9 cellular contexts compared by ENCODE assay signal in the genomic region with DNA sequence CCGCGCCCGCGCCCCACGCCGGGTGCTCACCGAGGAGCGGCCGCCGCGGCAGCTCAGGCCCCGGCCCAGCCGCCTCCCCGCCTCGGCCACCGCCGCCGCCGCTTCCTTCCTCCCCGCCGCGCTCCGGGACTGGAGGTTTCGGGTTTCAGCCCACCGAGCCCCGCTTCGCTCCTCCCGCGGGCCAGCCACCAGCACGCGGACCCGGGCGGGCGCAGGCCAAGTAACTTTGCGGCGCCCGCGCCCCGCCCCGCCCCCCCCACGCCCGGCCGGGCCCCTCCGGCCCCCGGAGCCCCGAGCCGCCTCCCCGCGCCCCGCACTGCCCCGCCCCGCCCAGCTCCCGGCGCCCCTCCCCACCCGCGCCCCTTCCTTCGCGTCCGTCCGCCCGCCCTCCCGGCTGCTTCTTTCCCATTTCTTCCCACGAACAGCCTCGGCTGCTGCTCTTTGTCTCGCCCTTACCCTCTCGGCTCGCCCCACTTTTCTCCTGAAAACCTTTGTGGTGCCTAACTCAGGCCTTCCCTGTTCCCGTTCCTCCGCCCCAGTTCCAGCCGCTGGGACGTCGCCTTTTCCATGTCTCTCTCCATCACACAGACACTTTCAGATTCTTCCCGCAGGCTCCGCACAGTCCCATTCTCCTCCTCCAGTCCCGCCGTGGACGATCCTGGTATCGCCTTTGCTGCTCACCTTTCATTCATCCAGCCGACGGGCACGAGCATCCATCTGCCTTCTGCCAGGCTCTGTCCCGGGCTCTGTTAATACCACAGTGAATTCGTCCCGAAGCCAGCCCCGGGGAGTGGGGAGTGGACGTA. TPM values are rescaled to one million over a fixed set of nuclear protein-coding genes. Genes with fewer than 3 reads are reported as not detected.
A peak's percentile ranks its signal among the peaks of the same experiment; 100 is the strongest.
DNase-seq lines count a peak whose midpoint lies in the region; FAIRE-seq and TF ChIP-seq lines count a peak whose summit lies in the region.
"Had no signal": no experiment of that assay in that cellular context is flagged by ENCODE, and none has a peak within 500 bp of the region (broad histone marks: within the 10 kb centered on the region; RNA-seq: fewer than 3 reads in every experiment).

Gene GPR161 (minus strand): TSS at position 222 of the 806 bp plus-strand sequence. CDS start 32,080 bp downstream, outside the sequence.

- peak; percentile 25 for DNase-seq in NCI-H2196 (lab: John Stamatoyannopoulos, UW; ENCODE audit: unreplicated experiment)
- no peak for DNase-seq in NCI-H2196 treated with DMSO at 0.1 percent for 48 hours (lab: John Stamatoyannopoulos, UW; ENCODE audit: unreplicated experiment)
- DNase-seq in NCI-H1105 (lab: John Stamatoyannopoulos, UW), result peak; percentile 28
- DNase-seq in activated CD4-positive, alpha-beta memory T cell treated with anti-CD3 and anti-CD28 coated beads for 36 hours, result peak; percentile 41
- peak; percentile 63 for DNase-seq in endothelial cell of umbilical vein (ENCODE audit: low read depth, low spot score)
- peak; percentile 55 for DNase-seq in mesenchymal stem cell
- DNase-seq in SIG-M5 treated with dmso at 0.1 percent for 504 hours (lab: John Stamatoyannopoulos, UW; ENCODE audit: unreplicated experiment), result no peak

- peaks cover 43% of the 10 kb centered on the region for H3K4me1 Mint-ChIP-seq in activated CD4-positive, alpha-beta memory T cell treated with anti-CD3 and anti-CD28 coated beads for 36 hours (ENCODE audit: low read depth)

- H4K8ac ChIP-seq in mesenchymal stem cell (ENCODE audit: low read length), result peak within 1 kb of the TSS; percentile 76

- no peaks in the 10 kb centered on the region for H4K20me1 ChIP-seq in endothelial cell of umbilical vein (replicated peaks; ENCODE audit: control insufficient read depth, extremely low read depth, insufficient read depth, low read length)

- peaks cover 2% of the 10 kb centered on the region for H3K36me3 Mint-ChIP-seq in activated CD4-positive, alpha-beta memory T cell treated with anti-CD3 and anti-CD28 coated beads for 36 hours

- no peak within 1 kb of the TSS for H4K91ac ChIP-seq in mesenchymal stem cell (ENCODE audit: low read length)

- H3K4me3 ChIP-seq in endothelial cell of umbilical vein (replicated peaks in 1 of 3; ENCODE audit: insufficient read depth in 1 of 3, low read depth in 1 of 3, low read length in 3 of 3), result peak within 1 kb of the TSS; percentile 73 to 92 (median 77)
- peak within 1 kb of the TSS; percentile 82 to 97 for H3K4me3 ChIP-seq in mesenchymal stem cell (ENCODE audit: insufficient read depth in 1 of 2, low read depth in 1 of 2, low read length in 2 of 2)
- peak within 1 kb of the TSS; percentile 72 to 84 (median 76) for H3K4me3 ChIP-seq in subcutaneous abdominal adipose tissue (ENCODE audit: low read depth in 1 of 5, low read length in 5 of 5)

- peak within 1 kb of the TSS; percentile 75 for H3K4me3 Mint-ChIP-seq in activated CD4-positive, alpha-beta memory T cell treated with anti-CD3 and anti-CD28 coated beads for 36 hours

- H3K9me3 ChIP-seq in endothelial cell of umbilical vein (replicated peaks; ENCODE audit: control insufficient read depth, insufficient read depth, low read length), result no peaks in the 10 kb centered on the region
- no peaks in the 10 kb centered on the region for H3K9me3 ChIP-seq in mesenchymal stem cell (ENCODE audit: control insufficient read depth, low read length)
- H3K9me3 ChIP-seq in subcutaneous abdominal adipose tissue (ENCODE audit: control insufficient read depth in 5 of 5, low read length in 5 of 5), result no peaks in the 10 kb centered on the region

- no peaks in the 10 kb centered on the region for H3K9me1 ChIP-seq in endothelial cell of umbilical vein (replicated peaks; ENCODE audit: control insufficient read depth, extremely low read depth, insufficient read depth, low read length)

- H3K14ac ChIP-seq in mesenchymal stem cell (ENCODE audit: low read length in 2 of 2), result peak within 1 kb of the TSS in 1 of 2 experiments; percentile 69

- H3K4ac ChIP-seq in mesenchymal stem cell (ENCODE audit: low read depth in 1 of 2, low read length in 2 of 2), result peak within 1 kb of the TSS in 1 of 2 experiments; percentile 55

- peak within 1 kb of the TSS in 1 of 2 experiments; percentile 65 for H3K23ac ChIP-seq in mesenchymal stem cell (ENCODE audit: low read length in 2 of 2)

- no peaks in the 10 kb centered on the region for H3K79me1 ChIP-seq in mesenchymal stem cell (replicated peaks; ENCODE audit: low read length, poor library complexity, severe bottlenecking)

- no peaks in the 10 kb centered on the region for H3K9me3 Mint-ChIP-seq in activated CD4-positive, alpha-beta memory T cell treated with anti-CD3 and anti-CD28 coated beads for 36 hours

- peak within 1 kb of the TSS; percentile 66 to 70 for H3K18ac ChIP-seq in mesenchymal stem cell (ENCODE audit: low read depth in 1 of 2, low read length in 2 of 2)

- CTCF ChIA-PET in activated CD4-positive, alpha-beta memory T cell treated with anti-CD3 and anti-CD28 coated beads for 36 hours (lab: Charles Lee), result interaction anchor here (1.1 kb wide), 1 partner anchor 8 kb away, joined by 4 read pairs; no protein-coding TSS in a partner anchor
- CTCF ChIA-PET in endothelial cell of umbilical vein (lab: Charles Lee), result interaction anchor here (1.0 to 1.7 kb wide), 6 partner anchors 9 to 55 kb away, joined by 3 to 7 read pairs (median 4); no protein-coding TSS in a partner anchor

- H2BK15ac ChIP-seq in mesenchymal stem cell (ENCODE audit: low read depth, poor library complexity, severe bottlenecking), result peak within 1 kb of the TSS; percentile 74

- TF ChIP-seq POLR2A in endothelial cell of umbilical vein (IDR thresholded peaks at IDR 0.05; ENCODE audit: low read depth, low read length), result peak; percentile 69

- POLR2A ChIA-PET in activated CD4-positive, alpha-beta memory T cell treated with anti-CD3 and anti-CD28 coated beads for 36 hours (lab: Charles Lee), result no interaction called here
- POLR2A ChIA-PET in endothelial cell of umbilical vein (lab: Charles Lee), result no interaction called here

- no peak within 1 kb of the TSS for H2BK5ac ChIP-seq in mesenchymal stem cell (ENCODE audit: low read depth, low read length, poor library complexity, severe bottlenecking)

- H3K4me1 ChIP-seq in endothelial cell of umbilical vein (ENCODE audit: control insufficient read depth, extremely low read depth, insufficient read depth, low read length), result peaks cover 19% of the 10 kb centered on the region
- peaks cover 7% of the 10 kb centered on the region for H3K4me1 ChIP-seq in mesenchymal stem cell (ENCODE audit: control insufficient read depth, insufficient read depth, low read depth, low read length)
- H3K4me1 ChIP-seq in subcutaneous abdominal adipose tissue (ENCODE audit: control insufficient read depth in 5 of 5, insufficient read depth in 5 of 5, low read length in 5 of 5), result peaks cover 0 to 27% (median 20%) of the 10 kb centered on the region in 5 donors

- H3K4me2 ChIP-seq in endothelial cell of umbilical vein (ENCODE audit: insufficient read depth, low read length) (peak within 1 kb of the TSS; percentile 88), mesenchymal stem cell (ENCODE audit: low read length, poor library complexity, severe bottlenecking) (peak within 1 kb of the TSS; percentile 81)

- peak within 1 kb of the TSS in 1 of 2 experiments; percentile 13 for H2BK12ac ChIP-seq in mesenchymal stem cell (ENCODE audit: low read length in 2 of 2)

- peak within 1 kb of the TSS; percentile 86 for H2BK120ac ChIP-seq in mesenchymal stem cell (ENCODE audit: low read depth, low read length)

- intact Hi-C loops in activated CD4-positive, alpha-beta memory T cell treated with anti-CD3 and anti-CD28 coated beads for 36 hours (cut with micrococcal nuclease), result no loop called here
- intact Hi-C loops in endothelial cell of umbilical vein (cut with micrococcal nuclease), result loop anchor here (1.0 to 5.0 kb wide), 5 partner anchors 9 to 415 kb away; partner anchors contain the start of genes MPZL1, SFT2D2 and TIPRL

- WGBS in mesenchymal stem cell, result 2% methylated on average over 50 of the region's 86 CpGs

- H3K79me2 ChIP-seq in endothelial cell of umbilical vein (ENCODE audit: control insufficient read depth, insufficient read depth, low read length), result peaks cover 6% of the 10 kb centered on the region

- H3K9ac ChIP-seq in endothelial cell of umbilical vein (replicated peaks; ENCODE audit: extremely low read depth, insufficient read depth, low read length) (peak within 1 kb of the TSS; percentile 75), mesenchymal stem cell (ENCODE audit: low read length) (peak within 1 kb of the TSS; percentile 88), subcutaneous abdominal adipose tissue (ENCODE audit: low read length in 5 of 5) (peak within 1 kb of the TSS; percentile 43 to 77 (median 73))

- H3K27me3 ChIP-seq in endothelial cell of umbilical vein (ENCODE audit: control insufficient read depth in 2 of 2, insufficient read depth in 2 of 2, low read length in 2 of 2) (no peaks in the 10 kb centered on the region), mesenchymal stem cell (ENCODE audit: control insufficient read depth in 1 of 2, insufficient read depth in 1 of 2, low read length in 2 of 2) (no peaks in the 10 kb centered on the region), subcutaneous abdominal adipose tissue (ENCODE audit: control insufficient read depth in 5 of 5, insufficient read depth in 4 of 5, low read length in 5 of 5) (peaks cover 0 to 22% (median 17%) of the 10 kb centered on the region in 5 donors)

- H2AK5ac ChIP-seq in mesenchymal stem cell (ENCODE audit: low read length, severe bottlenecking), result no peak within 1 kb of the TSS

- H2AFZ ChIP-seq in endothelial cell of umbilical vein (ENCODE audit: low read depth, low read length) (peak within 1 kb of the TSS; percentile 95), mesenchymal stem cell (ENCODE audit: low read depth, low read length) (peak within 1 kb of the TSS; percentile 86)

- dilution Hi-C loops in endothelial cell of umbilical vein (cut with MboI; ENCODE audit: extremely low pct_ligation_motif_present, low sequenced_read_pairs), result no loop called here

- BruUV-seq in endothelial cell of umbilical vein (replicated peaks; lab: Mats Ljungman, UMichigan), result TSS peak; percentile 84

- no peak within 1 kb of the TSS for H3K27ac Mint-ChIP-seq in activated CD4-positive, alpha-beta memory T cell treated with anti-CD3 and anti-CD28 coated beads for 36 hours

- TF ChIP-seq CTCF in endothelial cell of umbilical vein (IDR thresholded peaks at IDR 0.05; ENCODE audit: extremely low read depth in 1 of 2, insufficient read depth in 1 of 2, low read depth in 1 of 2, low read length in 2 of 2), result no peak

- H3K27me3 Mint-ChIP-seq in activated CD4-positive, alpha-beta memory T cell treated with anti-CD3 and anti-CD28 coated beads for 36 hours, result peaks cover 28% of the 10 kb centered on the region

- peak within 1 kb of the TSS; percentile 44 for H3K27ac ChIP-seq in endothelial cell of umbilical vein (ENCODE audit: insufficient read depth, low read depth, low read length)
- peak within 1 kb of the TSS; percentile 9 for H3K27ac ChIP-seq in mesenchymal stem cell (ENCODE audit: low read length, poor library complexity, severe bottlenecking)
- H3K27ac ChIP-seq in subcutaneous abdominal adipose tissue (ENCODE audit: low read depth, low read length), result peak within 1 kb of the TSS; percentile 58

- H3K36me3 ChIP-seq in endothelial cell of umbilical vein (ENCODE audit: control insufficient read depth in 2 of 2, extremely low read depth in 1 of 2, insufficient read depth in 2 of 2, low read length in 2 of 2) (no peaks in the 10 kb centered on the region), mesenchymal stem cell (ENCODE audit: control insufficient read depth in 1 of 2, insufficient read depth in 2 of 2, low read depth in 1 of 2, low read length in 2 of 2) (no peaks in the 10 kb centered on the region), subcutaneous abdominal adipose tissue (ENCODE audit: control insufficient read depth in 5 of 5, insufficient read depth in 5 of 5, low read length in 5 of 5) (no peaks in the 10 kb centered on the region)

- FAIRE-seq in endothelial cell of umbilical vein (lab: Jason Lieb, UNC), result no peak
- FAIRE-seq: colon had no signal

RNA-seq across cellular contexts. Expression of gene GPR161, which starts in this region (rescaled TPM):
- total RNA-seq in activated CD4-positive, alpha-beta memory T cell treated with anti-CD3 and anti-CD28 coated beads for 36 hours, result under 1 TPM; 0.88 to 0.97 TPM
- 34.8 and 36.5 TPM in 2 replicates for total RNA-seq in endothelial cell of umbilical vein
- polyA plus RNA-seq in endothelial cell of umbilical vein, result 32.3 and 34.7 TPM in 2 replicates
- polyA plus RNA-seq in endothelial cell of umbilical vein (2011; cell fraction: cytosol; rRNA removed), result 29.0 and 29.8 TPM in 2 replicates
- 24.5 and 33.3 TPM in 2 replicates for polyA plus RNA-seq in endothelial cell of umbilical vein (2011; cell fraction: nucleus; rRNA removed)
- 19.8 and 22.6 TPM in 2 replicates for polyA plus RNA-seq in endothelial cell of umbilical vein (2012)
- polyA minus RNA-seq in endothelial cell of umbilical vein, result 102 and 111 TPM in 2 replicates
- 2.0 TPM for polyA minus RNA-seq in endothelial cell of umbilical vein (2011; cell fraction: cytosol; rRNA and poly(A)+ RNA removed)
- 19.6 and 32.5 TPM in 2 replicates for polyA minus RNA-seq in endothelial cell of umbilical vein (2011; cell fraction: nucleus; rRNA and poly(A)+ RNA removed)
- polyA plus RNA-seq in mesenchymal stem cell (2013, experiment 1 of 2), result 6.1 TPM
- 5.8 TPM for polyA plus RNA-seq in mesenchymal stem cell (2013, experiment 2 of 2)

Comparison
In these comparisons a context has a peak if more than half of its experiments do, and no peak if none do; other contexts are left out.
1. RNA of gene GPR161 (total RNA-seq): 34.8 to 36.5 TPM in endothelial cell of umbilical vein; 0.88 to 0.97 TPM in activated CD4-positive, alpha-beta memory T cell treated with anti-CD3 and anti-CD28 coated beads for 36 hours; every median in the first group is over 10 times any median in the second.
2. DNase-seq: peak in NCI-H2196 (single experiment), NCI-H1105 (single experiment), endothelial cell of umbilical vein (single experiment) and mesenchymal stem cell (single experiment); none in NCI-H2196 treated with DMSO at 0.1 percent for 48 hours (single experiment) and SIG-M5 treated with dmso at 0.1 percent for 504 hours (single experiment).
3. Peak in DNase-seq in activated CD4-positive, alpha-beta memory T cell treated with anti-CD3 and anti-CD28 coated beads for 36 hours; RNA of the gene not detected or under 1 TPM.
4. Peak in every context shown above with its lines, with median percentiles within 50 percentile points of each other: H3K27ac ChIP-seq, H3K4me3 ChIP-seq and H3K9ac ChIP-seq.